In genomic region chr15:82979726-82980125, GRCh38 we compare ENCODE assay signal across 34 cellular contexts.
"Had no signal": no experiment of that assay in that cellular context is flagged by ENCODE, and none has a peak within 500 bp of the region (broad histone marks: within the 10 kb centered on the region; RNA-seq: fewer than 3 reads in every experiment).

No MANE protein-coding gene starts in this region.

- H3K4me1 ChIP-seq: foreskin keratinocyte, gastrocnemius medialis, heart right ventricle had no signal

- H3K27ac ChIP-seq: adrenal gland, brain microvascular endothelial cell, esophagus muscularis mucosa, foreskin keratinocyte, gastrocnemius medialis, heart right ventricle, hepatocyte had no signal

- DNase-seq: activated CD4-positive, alpha-beta memory T cell treated with anti-CD3 and anti-CD28 coated beads for 36 hours; activated CD4-positive, alpha-beta T cell treated with anti-CD3 and anti-CD28 coated beads for 36 hours; activated CD4-positive, alpha-beta T cell treated with anti-CD3 and anti-CD28 coated beads, Interleukin-2, amount 10 ng/mL, durations not matched to agents 24 days and 14 days; activated CD4-positive, CD25-positive, alpha-beta regulatory T cell; activated CD4-positive, CD25-positive, alpha-beta regulatory T cell treated with anti-CD3 and anti-CD28 coated beads, Interleukin-2, amount 50 U/mL, for 72 hours; activated CD8-positive, alpha-beta memory T cell treated with anti-CD3 and anti-CD28 coated beads, Interleukin-2, amount 10 ng/mL, durations not matched to agents 7 days and 5 days; activated CD8-positive, alpha-beta memory T cell treated with anti-CD3 and anti-CD28 coated beads, Interleukin-2, amount 50 U/mL, for 4 hours; activated CD8-positive, alpha-beta T cell treated with anti-CD3 and anti-CD28 coated beads, Interleukin-2, amount 10 ng/mL, durations not matched to agents 7 days and 5 days; activated effector memory CD4-positive, alpha-beta T cell treated with anti-CD3 and anti-CD28 coated beads, Interleukin-2, amount 50 U/mL, for 16 hours; activated naive CD4-positive, alpha-beta T cell treated with anti-CD3 and anti-CD28 coated beads for 36 hours; activated naive CD8-positive, alpha-beta T cell treated with anti-CD3 and anti-CD28 coated beads for 36 hours; activated naive CD8-positive, alpha-beta T cell treated with anti-CD3 and anti-CD28 coated beads, Interleukin-2, amount 50 U/mL, for 24 hours; activated T-cell treated with anti-CD3 and anti-CD28 coated beads, Interleukin-2, amount 50 U/mL, for 1 hour; activated T-cell treated with anti-CD3 and anti-CD28 coated beads, Interleukin-2, amount 50 U/mL, for 48 hours; adrenal gland; anterior cingulate cortex; brain microvascular endothelial cell; cortex of kidney; dermis blood vessel endothelial cell; effector CD4-positive, alpha-beta T cell; effector memory CD8-positive, alpha-beta T cell; erythroblast; foreskin keratinocyte; gastrocnemius medialis; heart right ventricle; T-helper 2 cell had no signal

- H3K9me3 Mint-ChIP-seq: activated CD4-positive, alpha-beta memory T cell treated with anti-CD3 and anti-CD28 coated beads for 36 hours; activated CD4-positive, alpha-beta T cell treated with anti-CD3 and anti-CD28 coated beads, Interleukin-2, amount 10 ng/mL, durations not matched to agents 24 days and 14 days; activated naive CD4-positive, alpha-beta T cell treated with anti-CD3 and anti-CD28 coated beads for 36 hours; activated naive CD4-positive, alpha-beta T cell treated with anti-CD3 and anti-CD28 coated beads, Interleukin-2, amount 50 U/mL, for 24 hours; activated naive CD8-positive, alpha-beta T cell treated with anti-CD3 and anti-CD28 coated beads for 36 hours; activated naive CD8-positive, alpha-beta T cell treated with anti-CD3 and anti-CD28 coated beads, Interleukin-2, amount 50 U/mL, for 24 hours; activated T-helper 1 cell treated with anti-CD3 and anti-CD28 coated beads, Interleukin-12 subunit alpha, Interleukin-12 subunit beta, Interleukin-2, Interleukin-4 antibody, amounts not matched to agents 30 ng/mL and 10 ng/mL and 1 ng/mL, durations not matched to agents 14 hours and 24 hours and 36 hours; activated T-helper 2 cell treated with anti-CD3 and anti-CD28 coated beads, Interferon-gamma antibody, Interleukin-2, Interleukin-4, amounts not matched to agents 10 μg/mL and 5 μg/mL and 100 μg/mL, durations not matched to agents 14 hours and 24 hours and 36 hours; central memory CD8-positive, alpha-beta T cell; effector memory CD8-positive, alpha-beta T cell had no signal

- H3K9me3 ChIP-seq: adrenal gland, esophagus muscularis mucosa, gastrocnemius medialis, heart right ventricle had no signal

- H3K27me3 Mint-ChIP-seq: activated CD4-positive, alpha-beta memory T cell treated with anti-CD3 and anti-CD28 coated beads for 36 hours; activated CD4-positive, alpha-beta T cell treated with anti-CD3 and anti-CD28 coated beads for 36 hours; activated CD8-positive, alpha-beta memory T cell treated with anti-CD3 and anti-CD28 coated beads, Interleukin-2, amount 10 ng/mL, durations not matched to agents 7 days and 5 days; activated naive CD4-positive, alpha-beta T cell treated with anti-CD3 and anti-CD28 coated beads, Interleukin-2, amount 50 U/mL, for 24 hours; activated naive CD8-positive, alpha-beta T cell treated with anti-CD3 and anti-CD28 coated beads for 36 hours; activated naive CD8-positive, alpha-beta T cell treated with anti-CD3 and anti-CD28 coated beads, Interleukin-2, amount 50 U/mL, for 24 hours; central memory CD8-positive, alpha-beta T cell; effector memory CD8-positive, alpha-beta T cell had no signal

- H3K27me3 ChIP-seq: adrenal gland, brain microvascular endothelial cell, esophagus muscularis mucosa, foreskin keratinocyte, gastrocnemius medialis, heart right ventricle, hepatocyte had no signal

- H3K4me3 ChIP-seq: adrenal gland, esophagus muscularis mucosa, gastrocnemius medialis, heart right ventricle, hepatocyte had no signal

- ATAC-seq: activated CD4-positive, alpha-beta T cell treated with anti-CD3 and anti-CD28 coated beads for 36 hours; activated CD8-positive, alpha-beta memory T cell treated with anti-CD3 and anti-CD28 coated beads, Interleukin-2, amount 10 ng/mL, durations not matched to agents 7 days and 5 days; activated CD8-positive, alpha-beta T cell treated with anti-CD3 and anti-CD28 coated beads, Interleukin-2, amount 10 ng/mL, durations not matched to agents 7 days and 5 days; activated naive CD8-positive, alpha-beta T cell treated with anti-CD3 and anti-CD28 coated beads, Interleukin-2, amount 50 U/mL, for 24 hours; effector memory CD8-positive, alpha-beta T cell; foreskin keratinocyte; gastrocnemius medialis; heart right ventricle had no signal

- FAIRE-seq: astrocyte, bronchial epithelial cell had no signal

- H3K36me3 Mint-ChIP-seq: activated naive CD4-positive, alpha-beta T cell treated with anti-CD3 and anti-CD28 coated beads, Interleukin-2, amount 50 U/mL, for 24 hours; activated naive CD8-positive, alpha-beta T cell treated with anti-CD3 and anti-CD28 coated beads for 36 hours had no signal

- H3K4me3 Mint-ChIP-seq: activated CD4-positive, alpha-beta memory T cell treated with anti-CD3 and anti-CD28 coated beads for 36 hours; activated CD4-positive, alpha-beta T cell treated with anti-CD3 and anti-CD28 coated beads for 36 hours; activated CD4-positive, alpha-beta T cell treated with anti-CD3 and anti-CD28 coated beads, Interleukin-2, amount 10 ng/mL, durations not matched to agents 24 days and 14 days; activated CD8-positive, alpha-beta memory T cell treated with anti-CD3 and anti-CD28 coated beads, Interleukin-2, amount 10 ng/mL, durations not matched to agents 7 days and 5 days; activated CD8-positive, alpha-beta T cell treated with anti-CD3 and anti-CD28 coated beads, Interleukin-2, amount 10 ng/mL, durations not matched to agents 7 days and 5 days; activated naive CD4-positive, alpha-beta T cell treated with anti-CD3 and anti-CD28 coated beads for 36 hours; activated naive CD4-positive, alpha-beta T cell treated with anti-CD3 and anti-CD28 coated beads, Interleukin-2, amount 50 U/mL, for 24 hours; activated naive CD8-positive, alpha-beta T cell treated with anti-CD3 and anti-CD28 coated beads for 36 hours; activated naive CD8-positive, alpha-beta T cell treated with anti-CD3 and anti-CD28 coated beads, Interleukin-2, amount 50 U/mL, for 24 hours; activated T-helper 1 cell treated with anti-CD3 and anti-CD28 coated beads, Interleukin-12 subunit alpha, Interleukin-12 subunit beta, Interleukin-2, Interleukin-4 antibody, amounts not matched to agents 30 ng/mL and 10 ng/mL and 1 ng/mL, durations not matched to agents 14 hours and 24 hours and 36 hours; central memory CD8-positive, alpha-beta T cell; effector memory CD8-positive, alpha-beta T cell had no signal

- H3K36me3 ChIP-seq: adrenal gland, brain microvascular endothelial cell, esophagus muscularis mucosa, gastrocnemius medialis had no signal

- H3K27ac Mint-ChIP-seq: activated CD4-positive, alpha-beta memory T cell treated with anti-CD3 and anti-CD28 coated beads for 36 hours; activated CD4-positive, alpha-beta T cell treated with anti-CD3 and anti-CD28 coated beads for 36 hours; activated CD4-positive, alpha-beta T cell treated with anti-CD3 and anti-CD28 coated beads, Interleukin-2, amount 10 ng/mL, durations not matched to agents 24 days and 14 days; activated CD8-positive, alpha-beta memory T cell treated with anti-CD3 and anti-CD28 coated beads, Interleukin-2, amount 10 ng/mL, durations not matched to agents 7 days and 5 days; activated CD8-positive, alpha-beta T cell treated with anti-CD3 and anti-CD28 coated beads, Interleukin-2, amount 10 ng/mL, durations not matched to agents 7 days and 5 days; activated naive CD4-positive, alpha-beta T cell treated with anti-CD3 and anti-CD28 coated beads for 36 hours; activated naive CD4-positive, alpha-beta T cell treated with anti-CD3 and anti-CD28 coated beads, Interleukin-2, amount 50 U/mL, for 24 hours; activated naive CD8-positive, alpha-beta T cell treated with anti-CD3 and anti-CD28 coated beads for 36 hours; activated naive CD8-positive, alpha-beta T cell treated with anti-CD3 and anti-CD28 coated beads, Interleukin-2, amount 50 U/mL, for 24 hours; activated T-helper 1 cell treated with anti-CD3 and anti-CD28 coated beads, Interleukin-12 subunit alpha, Interleukin-12 subunit beta, Interleukin-2, Interleukin-4 antibody, amounts not matched to agents 30 ng/mL and 10 ng/mL and 1 ng/mL, durations not matched to agents 14 hours and 24 hours and 36 hours; activated T-helper 2 cell treated with anti-CD3 and anti-CD28 coated beads, Interferon-gamma antibody, Interleukin-2, Interleukin-4, amounts not matched to agents 10 μg/mL and 5 μg/mL and 100 μg/mL, durations not matched to agents 14 hours and 24 hours and 36 hours; effector memory CD8-positive, alpha-beta T cell had no signal
